Comparison of ENCODE assay signal across 22 cellular contexts in the genomic region with DNA sequence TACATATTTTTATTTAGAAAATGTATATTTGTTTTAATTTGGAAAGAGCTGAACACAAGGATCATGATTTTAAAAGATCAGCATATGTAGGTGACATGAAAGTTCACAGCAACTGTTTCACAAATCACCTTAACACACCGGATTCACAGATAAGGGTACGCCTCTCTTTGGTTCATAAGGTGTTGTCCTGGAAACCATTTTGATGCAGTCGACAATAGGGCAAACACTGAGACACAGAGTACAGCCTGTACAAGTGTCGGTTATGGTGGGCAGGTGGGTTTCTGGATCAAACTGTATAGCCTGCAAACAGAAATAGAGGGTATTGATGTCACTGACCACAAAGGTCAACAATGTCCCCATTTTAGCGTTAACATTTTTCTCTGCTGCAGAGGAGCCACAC.
"Had no signal": no experiment of that assay in that cellular context is flagged by ENCODE, and none has a peak within 500 bp of the region (broad histone marks: within the 10 kb centered on the region; RNA-seq: fewer than 3 reads in every experiment).

No MANE protein-coding gene starts in this region.

- DNase-seq: IMR-90, Karpas-422, KG1, MG63, NCI-H1092 treated with DMSO at 0.1 percent for 48 hours, NCI-H1436, NCI-H187, NCI-H2029, NCI-H2081 treated with DMSO at 0.1 percent for 48 hours, NCI-H2171 treated with DMSO at 0.1 percent for 48 hours, NCI-H345, NCI-H446 treated with DMSO at 0.1 percent for 48 hours, NCI-H510A treated with DMSO at 0.1 percent for 48 hours, NCI-H526, NCI-H774, Right ventricle myocardium superior, RPMI8226, SIG-M5 had no signal

- H3K27ac ChIP-seq: SJSA1, SK-N-MC had no signal

- H3K4me1 ChIP-seq: SJSA1 had no signal

- H3K4me3 ChIP-seq: MG63, SJSA1, SK-N-MC had no signal

- ATAC-seq: HepG2 had no signal

- H3K36me3 ChIP-seq: MG63, SJSA1 had no signal

- FAIRE-seq: HepG2, RCC 7860 had no signal

- H3K27me3 ChIP-seq: MG63, SJSA1 had no signal

- H3K9me3 ChIP-seq: MG63, SJSA1 had no signal
